Comparison of ENCODE assay signal across 8 cellular contexts in genomic region chr1:221840511-221841243, GRCh38.
DNase-seq lines count a peak whose midpoint lies in the region; ATAC-seq and TF ChIP-seq lines count a peak whose summit lies in the region.

No MANE protein-coding gene starts in this region.

- no peak overlapping the region for H2AFZ ChIP-seq in MM.1S (ENCODE audit: low read length)

- WGBS in sigmoid colon, 2 donors: 73 to 77% methylated on average over 5 of the region's 5 CpGs

- H3K9me3 ChIP-seq in BLaER1 (no peaks in the 10 kb centered on the region), MM.1S (replicated peaks; ENCODE audit: insufficient read depth, low read length) (no peaks in the 10 kb centered on the region), sigmoid colon (no peaks in the 10 kb centered on the region)

- intact Hi-C loops in sigmoid colon (cut with DNase I): no loop called here

- peak overlapping the region; percentile 25 for H3K9ac ChIP-seq in BLaER1
- H3K9ac ChIP-seq in MM.1S (ENCODE audit: low read length): no peak overlapping the region

- TF ChIP-seq EP300 in sigmoid colon (IDR thresholded peaks at IDR 0.05): no peak

- peak overlapping the region; percentile 78 for H3K27ac ChIP-seq in BLaER1
- H3K27ac ChIP-seq in MM.1S (ENCODE audit: low read length): peak overlapping the region; percentile 67
- H3K27ac ChIP-seq in sigmoid colon: peak overlapping the region in 1 of 4 donors; percentile 15

- H3K4me1 ChIP-seq in BLaER1: peaks cover 56% of the 10 kb centered on the region
- peaks cover 29% of the 10 kb centered on the region for H3K4me1 ChIP-seq in MM.1S (ENCODE audit: low read length)
- H3K4me1 ChIP-seq in sigmoid colon: peaks cover 0 to 12% (median 3%) of the 10 kb centered on the region in 4 donors

- H3K4me3 ChIP-seq in BLaER1 (no peak overlapping the region), MM.1S (ENCODE audit: low read length) (no peak overlapping the region), sigmoid colon (no peak overlapping the region)

- TF ChIP-seq POLR2A in sigmoid colon (IDR thresholded peaks at IDR 0.05): no peak

- H4K20me1 ChIP-seq in BLaER1: no peaks in the 10 kb centered on the region
- no peaks in the 10 kb centered on the region for H4K20me1 ChIP-seq in MM.1S (ENCODE audit: insufficient read depth, low read length)

- no peaks in the 10 kb centered on the region for H3F3A ChIP-seq in MM.1S (ENCODE audit: insufficient read depth, low read length)

- DNase-seq in MM.1S (no peak), germinal center (ENCODE audit: low spot score) (peak; percentile 22), hypothalamus (lab: John Stamatoyannopoulos, UW) (no peak), sigmoid colon (no peak), DMS 273 treated with DMSO at 0.1 percent for 48 hours (lab: John Stamatoyannopoulos, UW) (no peak)
- DNase-seq in stimulated activated CD4-positive, alpha-beta T cell treated with anti-CD3 and anti-CD28 coated beads, Interleukin-2, amount 100 ng/mL, for 24 hours: no peak

- H3K36me3 ChIP-seq in BLaER1 (no peaks in the 10 kb centered on the region), MM.1S (replicated peaks; ENCODE audit: insufficient read depth, low read length) (no peaks in the 10 kb centered on the region), sigmoid colon (no peaks in the 10 kb centered on the region)

- H3K9me2 ChIP-seq in MM.1S (replicated peaks; ENCODE audit: insufficient read depth, low read length): no peaks in the 10 kb centered on the region

- peak; percentile 31 for ATAC-seq in GM21423 (IDR thresholded peaks at IDR 0.05; ENCODE audit: unreplicated experiment)

- H3K79me2 ChIP-seq in MM.1S (ENCODE audit: low read length): no peaks in the 10 kb centered on the region

- TF ChIP-seq CTCF in MM.1S (IDR thresholded peaks at IDR 0.05; ENCODE audit: low read length) (no peak), sigmoid colon (IDR thresholded peaks at IDR 0.05) (no peak)

- peak overlapping the region; percentile 82 for H3K4me2 ChIP-seq in BLaER1
- peak overlapping the region; percentile 5; the same call in 1 of the 2 replicates for H3K4me2 ChIP-seq in MM.1S (ENCODE audit: low read depth, low read length)

- H3K27me3 ChIP-seq in BLaER1 (no peaks in the 10 kb centered on the region), MM.1S (replicated peaks; ENCODE audit: insufficient read depth, low read length) (no peaks in the 10 kb centered on the region), sigmoid colon (no peaks in the 10 kb centered on the region)
